ENCODE assay signal across 12 cellular contexts in genomic region chr13:89401209-89401810, GRCh38.
A peak's percentile ranks its signal among the peaks of the same experiment; 100 is the strongest.
DNase-seq lines count a peak whose midpoint lies in the region; ATAC-seq and TF ChIP-seq lines count a peak whose summit lies in the region.
"Had no signal": no experiment of that assay in that cellular context is flagged by ENCODE, and none has a peak within 500 bp of the region (broad histone marks: within the 10 kb centered on the region; RNA-seq: fewer than 3 reads in every experiment).

No MANE protein-coding gene starts in this region.

- H3K27ac Mint-ChIP-seq in CD4-positive, alpha-beta T cell = no peak overlapping the region

- no peak overlapping the region for H3K4me3 Mint-ChIP-seq in CD4-positive, alpha-beta T cell

- peaks cover 11% of the 10 kb centered on the region for H3K9me3 Mint-ChIP-seq in CD4-positive, alpha-beta T cell

- DNase-seq in Caki2 (ENCODE audit: low read depth) = peak; percentile 58
- DNase-seq in NOMO-1 (lab: John Stamatoyannopoulos, UW; ENCODE audit: unreplicated experiment in 2 of 2) = peak; percentile 46 to 70
- peak; percentile 85 for DNase-seq in choroid plexus epithelial cell (ENCODE audit: low read depth)
- peak; percentile 10 for DNase-seq in medulla oblongata (ENCODE audit: extremely low spot score)
- DNase-seq in stimulated activated CD4-positive, alpha-beta T cell treated with anti-CD3 and anti-CD28 coated beads, Interleukin-2, amount 100 ng/mL, for 48 hours = no peak
- no peak for DNase-seq in CD4-positive, alpha-beta T cell
- DNase-seq: DMS79, glutamatergic neuron, occipital lobe had no signal

- no peak for TF ChIP-seq CTCF in choroid plexus epithelial cell (conservative IDR thresholded peaks at IDR 0.05; ENCODE audit: low read depth, low read length)
- no peak for TF ChIP-seq CTCF in CD4-positive, alpha-beta T cell (IDR thresholded peaks at IDR 0.05)

- POLR2A ChIA-PET in CD4-positive, alpha-beta T cell (lab: Charles Lee) = no interaction called here

- no peaks in the 10 kb centered on the region for H3K36me3 Mint-ChIP-seq in CD4-positive, alpha-beta T cell (ENCODE audit: low read depth)

- H3K4me3 ChIP-seq in choroid plexus epithelial cell (ENCODE audit: low read depth, low read length) = no peak overlapping the region

- in situ Hi-C loops in Caki2 (cut with HindIII; ENCODE audit: low pct_unique_long_range_greater_than_20kb, low sequenced_read_pairs) = no loop called here

- intact Hi-C loops in CD4-positive, alpha-beta T cell (cut with DNase I, micrococcal nuclease) = no loop called here

- no peaks in the 10 kb centered on the region for H3K4me1 Mint-ChIP-seq in CD4-positive, alpha-beta T cell (ENCODE audit: low read depth)

- no peaks in the 10 kb centered on the region for H3K9me3 ChIP-seq in CD4-positive, alpha-beta T cell (ENCODE audit: control insufficient read depth, low read length)

- CTCF ChIA-PET in CD4-positive, alpha-beta T cell (lab: Charles Lee) = no interaction called here

- no peak overlapping the region for H3K27ac ChIP-seq in CD4-positive, alpha-beta T cell (ENCODE audit: low read depth, low read length)

- H3K27me3 Mint-ChIP-seq in CD4-positive, alpha-beta T cell = no peaks in the 10 kb centered on the region

- ATAC-seq in CD4-positive, alpha-beta T cell (ENCODE audit: poor library complexity) = no peak
- ATAC-seq in HG03521 (IDR thresholded peaks at IDR 0.05; ENCODE audit: unreplicated experiment) = no peak
- ATAC-seq in GM18909 (IDR thresholded peaks at IDR 0.05; ENCODE audit: poor library complexity, unreplicated experiment) = no peak
- ATAC-seq: Panc1 had no signal

- H3K27me3 ChIP-seq in CD4-positive, alpha-beta T cell (ENCODE audit: control insufficient read depth, insufficient read depth, low read length) = no peaks in the 10 kb centered on the region

Comparison
In these comparisons a context has a peak if more than half of its experiments do, and no peak if none do; other contexts are left out.
1. DNase-seq: peak in Caki2 (single experiment), NOMO-1 (2 of 2), choroid plexus epithelial cell (single experiment) and medulla oblongata (single experiment); none in stimulated activated CD4-positive, alpha-beta T cell treated with anti-CD3 and anti-CD28 coated beads, Interleukin-2, amount 100 ng/mL, for 48 hours (0 of 2) and CD4-positive, alpha-beta T cell (0 of 10).